ENCODE assay signal across 8 cellular contexts in genomic region chr11:88338223-88338661, GRCh38. TPM values are rescaled to one million over a fixed set of nuclear protein-coding genes. Genes with fewer than 3 reads are reported as not detected.
DNase-seq lines count a peak whose midpoint lies in the region; ATAC-seq and TF ChIP-seq lines count a peak whose summit lies in the region.

No MANE protein-coding gene starts in this region.

- no peaks in the 10 kb centered on the region for H3K27me3 Mint-ChIP-seq in T-cell

- H3K4me3 Mint-ChIP-seq in T-cell, result peak overlapping the region; percentile 99 to 100 (median 100)

- no TSS peak for BruUV-seq in IMR-90 (replicated peaks; lab: Mats Ljungman, UMichigan)

- peaks cover 11% of the 10 kb centered on the region for H3K36me3 Mint-ChIP-seq in T-cell

- dilution Hi-C loops in IMR-90 (cut with HindIII; ENCODE audit: low sequenced_read_pairs, unreplicated experiment), result no loop called here

- POLR2A ChIA-PET in IMR-90 (lab: Charles Lee; ENCODE audit: unreplicated experiment), result interaction anchor here (0.6 to 2.1 kb wide), 11 partner anchors 9 to 209 kb away, joined by 3 to 6 read pairs (median 3); no protein-coding TSS in a partner anchor
- POLR2A ChIA-PET in T-cell (lab: Charles Lee), result interaction anchor here in 1 of 2 donors (1.2 to 1.7 kb wide), 2 partner anchors 10 to 17 kb away, joined by 4 to 5 read pairs; no protein-coding TSS in a partner anchor

- H4K5ac ChIP-seq in IMR-90 (ENCODE audit: low read depth, low read length), result peak overlapping the region; percentile 71

- no CpG with 5 or more reads among the region's 8 CpGs for WGBS in IMR-90 (ENCODE audit: extremely low coverage in 2 of 2, insufficient read length in 1 of 2), 2 experiments

- H2AK9ac ChIP-seq in IMR-90 (replicated peaks; ENCODE audit: low read depth, low read length, poor library complexity), result no peak overlapping the region

- peak overlapping the region; percentile 85 for H2BK5ac ChIP-seq in IMR-90 (ENCODE audit: low read depth, low read length, poor library complexity, severe bottlenecking)

- H2BK120ac ChIP-seq in IMR-90 (ENCODE audit: low read depth, low read length), result peak overlapping the region; percentile 86

- H2BK20ac ChIP-seq in IMR-90 (ENCODE audit: low read depth, low read length), result peak overlapping the region; percentile 76

- H3K27ac Mint-ChIP-seq in T-cell, result peak overlapping the region; percentile 98

- DNase-seq in IMR-90 (peak; percentile 84), T-cell (peak in 32 of 34 experiments; percentile 13 to 69 (median 44)), brain microvascular endothelial cell (peak; percentile 47), iPS-NIHi7 (ENCODE audit: extremely low spot score) (peak; percentile 30), NCI-H2107 (lab: John Stamatoyannopoulos, UW) (no peak)
- DNase-seq in stimulated activated CD4-positive, alpha-beta T cell treated with anti-CD3 and anti-CD28 coated beads, Interleukin-12 subunit alpha, Interleukin-12 subunit beta, amount 100 ng/mL, for 24 hours (ENCODE audit: low read depth in 2 of 2), result peak; percentile 24 to 34

- peak overlapping the region; percentile 69 for H2AK5ac ChIP-seq in IMR-90 (ENCODE audit: low read depth, low read length)

- peak overlapping the region; percentile 84 to 97 (median 90) for H3K4me2 ChIP-seq in BLaER1 treated with 17β-estradiol and CSF1 and Interleukin-3, amounts not matched to agents 10 nM and 100 nM
- peak overlapping the region; percentile 82 for H3K4me2 ChIP-seq in IMR-90 (ENCODE audit: low read depth, low read length)

- intact Hi-C loops in IMR-90 (cut with micrococcal nuclease), result loop anchor here (2.0 kb wide), 1 partner anchor 145 kb away; no protein-coding TSS in a partner anchor

- H3K27ac ChIP-seq in BLaER1 treated with 17β-estradiol and CSF1 and Interleukin-3, amounts not matched to agents 10 nM and 100 nM, result peak overlapping the region; percentile 93 to 99 (median 98)
- peak overlapping the region; percentile 90 for H3K27ac ChIP-seq in IMR-90 (ENCODE audit: insufficient read depth, low read length)
- H3K27ac ChIP-seq in brain microvascular endothelial cell, result peak overlapping the region; percentile 66

- peak overlapping the region; percentile 89 for H2AFZ ChIP-seq in IMR-90 (replicated peaks; ENCODE audit: low read length, poor library complexity)

- peaks cover 3% of the 10 kb centered on the region; the same call in 1 of the 2 replicates for H3K9me1 ChIP-seq in IMR-90 (ENCODE audit: insufficient read depth, low read length)

- H2BK15ac ChIP-seq in IMR-90 (ENCODE audit: low read depth, low read length), result peak overlapping the region; percentile 86

- H3K4me1 ChIP-seq in BLaER1 treated with 17β-estradiol and CSF1 and Interleukin-3, amounts not matched to agents 10 nM and 100 nM, result peaks cover 35 to 59% (median 43%) of the 10 kb centered on the region in 10 experiments
- peaks cover 2% of the 10 kb centered on the region for H3K4me1 ChIP-seq in IMR-90 (ENCODE audit: control insufficient read depth, insufficient read depth, low read length)

- peak overlapping the region; percentile 80 to 87 for H4K8ac ChIP-seq in IMR-90 (ENCODE audit: low read depth in 2 of 2, low read length in 2 of 2)

- no peaks in the 10 kb centered on the region for H3K9me3 Mint-ChIP-seq in T-cell

- H3K4ac ChIP-seq in IMR-90 (ENCODE audit: low read depth, low read length), result peak overlapping the region; percentile 84

- peak overlapping the region; percentile 94 for H3K56ac ChIP-seq in IMR-90 (ENCODE audit: extremely low read depth, insufficient read depth, low read length)

- CTCF ChIA-PET in IMR-90 (lab: Yijun Ruan, JAX) (interaction anchor here (1.0 to 1.2 kb wide), 2 partner anchors 64 to 147 kb away, joined by 4 read pairs; no protein-coding TSS in a partner anchor), T-cell (lab: Charles Lee) (interaction anchor here (0.6 to 1.8 kb wide), 6 partner anchors 9 to 1302 kb away, joined by 3 to 6 read pairs (median 5); no protein-coding TSS in a partner anchor)

- peak overlapping the region; percentile 77 for H4K91ac ChIP-seq in IMR-90 (ENCODE audit: insufficient read depth, low read depth, low read length)

- H3K4me1 Mint-ChIP-seq in T-cell, result peaks cover 56 to 67% (median 59%) of the 10 kb centered on the region in 3 donors

- peak overlapping the region; percentile 59 for H3K14ac ChIP-seq in IMR-90 (replicated peaks; ENCODE audit: low read depth, low read length)

- no peak for TF ChIP-seq RAD21 in IMR-90 (IDR thresholded peaks at IDR 0.05; ENCODE audit: low read length)

- H3K9ac ChIP-seq in BLaER1 treated with 17β-estradiol and CSF1 and Interleukin-3, amounts not matched to agents 10 nM and 100 nM, result peak overlapping the region; percentile 91 to 98 (median 95)
- peak overlapping the region; percentile 86 for H3K9ac ChIP-seq in IMR-90 (ENCODE audit: low read depth, low read length)

- peaks cover 6 to 27% (median 24%) of the 10 kb centered on the region in 11 experiments; a peak in 17 of 22 replicates for H4K20me1 ChIP-seq in BLaER1 treated with 17β-estradiol and CSF1 and Interleukin-3, amounts not matched to agents 10 nM and 100 nM
- H4K20me1 ChIP-seq in IMR-90 (ENCODE audit: insufficient read depth, low read length), result peaks cover 11% of the 10 kb centered on the region

- TF ChIP-seq POLR2A in IMR-90 (IDR thresholded peaks at IDR 0.05; ENCODE audit: low read depth, low read length), result no peak

- H3K36me3 ChIP-seq in BLaER1 treated with 17β-estradiol and CSF1 and Interleukin-3, amounts not matched to agents 10 nM and 100 nM, result peaks cover 20 to 29% (median 27%) of the 10 kb centered on the region in 11 experiments; a peak in 21 of 22 replicates
- H3K36me3 ChIP-seq in IMR-90 (ENCODE audit: control insufficient read depth, insufficient read depth, low read length), result peaks cover 12% of the 10 kb centered on the region
- H3K36me3 ChIP-seq in brain microvascular endothelial cell (replicated peaks), result peaks cover 9% of the 10 kb centered on the region

- H3K27me3 ChIP-seq in BLaER1 treated with 17β-estradiol and CSF1 and Interleukin-3, amounts not matched to agents 10 nM and 100 nM, result no peaks in the 10 kb centered on the region
- H3K27me3 ChIP-seq in IMR-90 (ENCODE audit: control insufficient read depth, insufficient read depth, low read length) (no peaks in the 10 kb centered on the region), brain microvascular endothelial cell (replicated peaks) (no peaks in the 10 kb centered on the region)

- H3K23ac ChIP-seq in IMR-90 (ENCODE audit: low read depth, low read length), result peak overlapping the region; percentile 86

- peak overlapping the region; percentile 74 to 98 (median 88) for H3K4me3 ChIP-seq in BLaER1 treated with 17β-estradiol and CSF1 and Interleukin-3, amounts not matched to agents 10 nM and 100 nM
- H3K4me3 ChIP-seq in IMR-90 (ENCODE audit: insufficient read depth, low read depth, low read length), result peak overlapping the region; percentile 96
- H3K4me3 ChIP-seq in brain microvascular endothelial cell (ENCODE audit: low read depth, low read length), result peak overlapping the region; percentile 97

- no peak for TF ChIP-seq CTCF in IMR-90 (conservative IDR thresholded peaks at IDR 0.05; ENCODE audit: low read depth, low read length)
- TF ChIP-seq CTCF in brain microvascular endothelial cell (IDR thresholded peaks at IDR 0.05; ENCODE audit: low read depth, low read length, missing control alignments), result no peak

- peak; percentile 41 for ATAC-seq in GM19468 (IDR thresholded peaks at IDR 0.05; ENCODE audit: extremely low read depth, unreplicated experiment)
- peak; percentile 64 for ATAC-seq in IMR-90 (ENCODE audit: low read depth)
- peak in 3 of 4 experiments; percentile 27 to 63 (median 29) for ATAC-seq in T-cell (replicated peaks in 1 of 4)

- in situ Hi-C loops in IMR-90 (cut with MboI; ENCODE audit: low sequenced_read_pairs), result no loop called here
- in situ Hi-C loops in brain microvascular endothelial cell (cut with HindIII; ENCODE audit: low pct_ligation_motif_present, low sequenced_read_pairs), result no loop called here

- no peaks in the 10 kb centered on the region; a peak in 1 of 22 replicates for H3K9me3 ChIP-seq in BLaER1 treated with 17β-estradiol and CSF1 and Interleukin-3, amounts not matched to agents 10 nM and 100 nM (replicated peaks in 1 of 11)
- no peaks in the 10 kb centered on the region for H3K9me3 ChIP-seq in IMR-90 (ENCODE audit: control insufficient read depth, insufficient read depth, low read length)

- H3K18ac ChIP-seq in IMR-90 (ENCODE audit: low read depth, low read length), result peak overlapping the region; percentile 92

- H3K79me1 ChIP-seq in IMR-90 (ENCODE audit: low read depth in 1 of 2, low read length in 2 of 2), result peaks cover 14 to 50% of the 10 kb centered on the region in 2 experiments

TF ChIP-seq in IMR-90, 13 proteins besides CTCF, POLR2A, EP300 and RAD21 (continues in another document):
- TF ChIP-seq CEBPB (IDR thresholded peaks at IDR 0.05; ENCODE audit: low read depth, low read length), result peak; percentile 97
- no peak for TF ChIP-seq SMC3 (IDR thresholded peaks at IDR 0.05; ENCODE audit: low read depth, low read length)
- TF ChIP-seq BHLHE40 (IDR thresholded peaks at IDR 0.05; ENCODE audit: low read depth, low read length), result peak; percentile 33; the same call in 1 of the 2 replicates
- TF ChIP-seq CHD1 (IDR thresholded peaks at IDR 0.05; ENCODE audit: low read depth, low read length), result no peak
- no peak for TF ChIP-seq ELK1 (IDR thresholded peaks at IDR 0.05; ENCODE audit: borderline replicate concordance, low read depth, low read length)
- TF ChIP-seq MAZ (IDR thresholded peaks at IDR 0.05; ENCODE audit: borderline replicate concordance, low read depth, low read length), result no peak
- TF ChIP-seq RFX5 (IDR thresholded peaks at IDR 0.05; ENCODE audit: low read depth, low read length), result no peak
- TF ChIP-seq MAFK (IDR thresholded peaks at IDR 0.05; ENCODE audit: low read depth, low read length), result no peak
- TF ChIP-seq RCOR1 (IDR thresholded peaks at IDR 0.05; ENCODE audit: insufficient replicate concordance, low read length), result no peak

RNA-seq across cellular contexts. Expression of gene CTSC, which starts 0.7 kb away (rescaled TPM):
- total RNA-seq in IMR-90 (2012; rRNA removed), result 178 and 208 TPM in 2 replicates
- 267 and 299 TPM in 2 replicates for polyA plus RNA-seq in IMR-90 (2012; rRNA removed)
- 73.5 and 320 TPM in 2 replicates for polyA plus RNA-seq in IMR-90 (2012; cell fraction: cytosol; rRNA removed)
- polyA plus RNA-seq in IMR-90 (2012; cell fraction: nucleus; rRNA removed; ENCODE audit: low replicate concordance), result 116 and 140 TPM in 2 replicates
- 10 to 100 TPM; 42.7 to 64.5 (median 56.1) TPM for total RNA-seq in T-cell
